ENCODE assay signal across 9 cellular contexts in the genomic region with DNA sequence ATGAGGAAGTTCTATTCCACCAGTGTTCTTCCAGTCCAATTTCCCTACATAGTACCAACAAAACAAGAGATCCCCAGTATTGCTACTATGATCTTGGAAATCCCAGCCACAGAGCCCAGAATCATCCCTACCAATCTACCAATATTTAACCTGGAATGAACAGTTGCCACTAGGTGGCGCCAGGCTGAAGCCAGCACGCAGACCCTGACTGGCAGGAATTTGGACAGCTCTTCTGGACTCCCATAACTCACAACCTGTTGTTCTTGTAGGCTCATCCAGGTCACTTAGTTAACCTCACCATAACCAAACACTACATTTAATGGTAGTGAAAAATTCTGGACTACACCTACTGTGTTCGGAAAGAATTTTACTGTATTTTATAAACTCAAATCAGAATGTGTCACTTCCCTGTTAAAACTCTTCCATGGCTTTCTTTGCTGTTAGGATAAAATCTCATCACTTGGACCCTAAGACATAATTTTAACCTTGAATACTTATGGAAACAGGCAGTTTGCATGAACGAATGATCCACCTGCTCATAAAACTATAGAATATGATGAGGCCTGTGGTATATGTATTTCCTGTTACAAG. TPM values are rescaled to one million over a fixed set of nuclear protein-coding genes. Genes with fewer than 3 reads are reported as not detected.
DNase-seq lines count a peak whose midpoint lies in the region; ATAC-seq and TF ChIP-seq lines count a peak whose summit lies in the region.
"Had no signal": no experiment of that assay in that cellular context is flagged by ENCODE, and none has a peak within 500 bp of the region (broad histone marks: within the 10 kb centered on the region; RNA-seq: fewer than 3 reads in every experiment).

No MANE protein-coding gene starts in this region.

- H3K27me3 ChIP-seq in CD8-positive, alpha-beta T cell (ENCODE audit: insufficient read depth, low read length): peaks cover 9% of the 10 kb centered on the region
- H3K27me3 ChIP-seq in tibial artery: peaks cover 0 to 7% of the 10 kb centered on the region in 2 donors

- H3K27ac Mint-ChIP-seq in CD8-positive, alpha-beta T cell: no peak overlapping the region
- no peak overlapping the region for H3K27ac Mint-ChIP-seq in natural killer cell

- peak in 6 of 7 experiments; percentile 16 to 58 (median 42) for DNase-seq in CD8-positive, alpha-beta T cell
- DNase-seq in NCI-H748 (lab: John Stamatoyannopoulos, UW; ENCODE audit: unreplicated experiment) (peak; percentile 85), natural killer cell (peak; percentile 29), tibial artery (peak in 1 of 2 donors; percentile 55)
- DNase-seq in activated CD8-positive, alpha-beta memory T cell treated with anti-CD3 and anti-CD28 coated beads for 24 hours: peak; percentile 74

- no peaks in the 10 kb centered on the region for H3K36me3 Mint-ChIP-seq in CD8-positive, alpha-beta T cell
- H3K36me3 Mint-ChIP-seq in natural killer cell: no peaks in the 10 kb centered on the region

- H3K27ac ChIP-seq in CD8-positive, alpha-beta T cell (ENCODE audit: low read depth, low read length): no peak overlapping the region
- no peak overlapping the region for H3K27ac ChIP-seq in tibial artery

- CTCF ChIA-PET in CD8-positive, alpha-beta T cell (lab: Charles Lee): interaction anchor here (1.9 kb wide), 2 partner anchors 22 to 859 kb away, joined by 6 to 7 read pairs; no protein-coding TSS in a partner anchor

- no peak overlapping the region for H3K4me3 Mint-ChIP-seq in CD8-positive, alpha-beta T cell
- no peak overlapping the region for H3K4me3 Mint-ChIP-seq in natural killer cell

- intact Hi-C loops in CD8-positive, alpha-beta T cell (cut with DNase I, micrococcal nuclease): loop anchor here in 1 of 2 experiments (1.0 to 10.0 kb wide), 2 partner anchors 859 to 1840 kb away; no protein-coding TSS in a partner anchor
- intact Hi-C loops in natural killer cell (cut with micrococcal nuclease) (loop anchor here (1.0 to 5.0 kb wide), 2 partner anchors 277 to 859 kb away; no protein-coding TSS in a partner anchor), tibial artery (cut with DNase I; ENCODE audit: low total_unique reads) (no loop called here)

- peaks cover 6% of the 10 kb centered on the region for H3K27me3 Mint-ChIP-seq in CD8-positive, alpha-beta T cell (ENCODE audit: low read depth)
- H3K27me3 Mint-ChIP-seq in natural killer cell (ENCODE audit: low read depth in 2 of 2): peaks cover 0 to 11% of the 10 kb centered on the region in 2 donors

- no peaks in the 10 kb centered on the region for H3K9me3 Mint-ChIP-seq in CD8-positive, alpha-beta T cell
- peaks cover 0 to 2% of the 10 kb centered on the region in 2 donors for H3K9me3 Mint-ChIP-seq in natural killer cell

- POLR2A ChIA-PET in CD8-positive, alpha-beta T cell (lab: Charles Lee): no interaction called here

- H3K9me3 ChIP-seq in CD8-positive, alpha-beta T cell (ENCODE audit: low read length): no peaks in the 10 kb centered on the region
- H3K9me3 ChIP-seq in tibial artery: no peaks in the 10 kb centered on the region

- H3K4me1 ChIP-seq in CD8-positive, alpha-beta T cell (ENCODE audit: insufficient read depth, low read length): no peaks in the 10 kb centered on the region
- peaks cover 0 to 4% (median 0%) of the 10 kb centered on the region in 4 donors for H3K4me1 ChIP-seq in tibial artery

- H3K36me3 ChIP-seq in CD8-positive, alpha-beta T cell (ENCODE audit: insufficient read depth, low read length): no peaks in the 10 kb centered on the region
- no peaks in the 10 kb centered on the region for H3K36me3 ChIP-seq in tibial artery

- no peak for ATAC-seq in CD8-positive, alpha-beta T cell
- ATAC-seq in GM19351 (IDR thresholded peaks at IDR 0.05; ENCODE audit: unreplicated experiment): peak; percentile 71
- peak; percentile 84 for ATAC-seq in HG03442 (IDR thresholded peaks at IDR 0.05; ENCODE audit: unreplicated experiment)
- ATAC-seq in esophagus mucosa: peak; percentile 79
- peak; percentile 57 to 78 (median 59) for ATAC-seq in natural killer cell

- peak; percentile 79 for TF ChIP-seq CTCF in CD8-positive, alpha-beta T cell (IDR thresholded peaks at IDR 0.05)
- TF ChIP-seq CTCF in natural killer cell (IDR thresholded peaks at IDR 0.05) (peak; percentile 77), tibial artery (IDR thresholded peaks at IDR 0.05) (peak; percentile 58 to 77)

- H3K4me1 Mint-ChIP-seq in CD8-positive, alpha-beta T cell (ENCODE audit: low read depth): no peaks in the 10 kb centered on the region
- H3K4me1 Mint-ChIP-seq in natural killer cell: peaks cover 0 to 5% of the 10 kb centered on the region in 2 donors

- H3K4me3 ChIP-seq in CD8-positive, alpha-beta T cell (ENCODE audit: low read depth, low read length): no peak overlapping the region
- no peak overlapping the region for H3K4me3 ChIP-seq in tibial artery

RNA-seq across cellular contexts. Expression of gene SLC38A11, which starts 59.8 kb away (rescaled TPM):
- not detected for total RNA-seq in CD8-positive, alpha-beta T cell
- total RNA-seq in esophagus mucosa: 0.48 TPM
- under 1 TPM in 1 of 3 donors, not detected in 2; 0.66 TPM for total RNA-seq in natural killer cell
- total RNA-seq: T-helper 1 cell treated with Interleukin-12 subunit alpha and Interleukin-12 subunit beta and Interleukin-4 antibody, amounts not matched to agents 30 ng/mL and 1 ng/mL, for 36 hours had no signal
